16 cellular contexts compared by ENCODE assay signal in genomic region chr3:194857459-194858113, GRCh38.
DNase-seq lines count a peak whose midpoint lies in the region; ATAC-seq and TF ChIP-seq lines count a peak whose summit lies in the region.
"Had no signal": no experiment of that assay in that cellular context is flagged by ENCODE, and none has a peak within 500 bp of the region (broad histone marks: within the 10 kb centered on the region; RNA-seq: fewer than 3 reads in every experiment).

No MANE protein-coding gene starts in this region.

- ATAC-seq in GM18861 (IDR thresholded peaks at IDR 0.05; ENCODE audit: unreplicated experiment): no peak
- no peak for ATAC-seq in GM18498 (IDR thresholded peaks at IDR 0.05; ENCODE audit: unreplicated experiment)
- ATAC-seq: HCT116 had no signal

- H3K27me3 ChIP-seq in AG04450 (ENCODE audit: control insufficient read depth, insufficient read depth, low read length): no peaks in the 10 kb centered on the region

- H3K4me3 Mint-ChIP-seq in activated T-helper 1 cell treated with anti-CD3 and anti-CD28 coated beads, Interleukin-12 subunit alpha, Interleukin-12 subunit beta, Interleukin-2, Interleukin-4 antibody, amounts not matched to agents 30 ng/mL and 10 ng/mL and 1 ng/mL, durations not matched to agents 14 hours and 24 hours and 36 hours: no peak overlapping the region
- H3K4me3 Mint-ChIP-seq: B cell; CD4-positive, alpha-beta memory T cell; IgD-negative memory B cell had no signal

- POLR2A ChIA-PET in AG04450 (lab: Yijun Ruan, JAX): interaction anchor here (1.2 kb wide), 1 partner anchor 15 kb away, joined by 3 read pairs; no protein-coding TSS in a partner anchor

- H3K36me3 Mint-ChIP-seq in activated T-helper 1 cell treated with anti-CD3 and anti-CD28 coated beads, Interleukin-12 subunit alpha, Interleukin-12 subunit beta, Interleukin-2, Interleukin-4 antibody, amounts not matched to agents 30 ng/mL and 10 ng/mL and 1 ng/mL, durations not matched to agents 14 hours and 24 hours and 36 hours (ENCODE audit: low read depth): no peaks in the 10 kb centered on the region
- H3K36me3 Mint-ChIP-seq: CD4-positive, alpha-beta memory T cell; IgD-negative memory B cell had no signal

- CTCF ChIA-PET in AG04450 (lab: Charles Lee): no interaction called here

- intact Hi-C loops in activated T-helper 1 cell treated with anti-CD3 and anti-CD28 coated beads, Interleukin-12 subunit alpha, Interleukin-12 subunit beta, Interleukin-2, Interleukin-4 antibody, amounts not matched to agents 30 ng/mL and 10 ng/mL and 1 ng/mL, durations not matched to agents 14 hours and 24 hours and 36 hours (cut with micrococcal nuclease): no loop called here

- H3K9me3 ChIP-seq in AG04450 (ENCODE audit: control insufficient read depth, insufficient read depth, low read length): peaks cover 2% of the 10 kb centered on the region

- DNase-seq in AG04450 (ENCODE audit: low read depth, low spot score) (peak; percentile 11), H4 (ENCODE audit: low spot score) (peak; percentile 39), choroid plexus epithelial cell (ENCODE audit: low read depth) (peak; percentile 61), iris pigment epithelial cell (ENCODE audit: low read depth) (peak; percentile 54), 8988T (no peak)
- DNase-seq in activated T-helper 1 cell treated with anti-CD3 and anti-CD28 coated beads, Interleukin-12 subunit alpha, Interleukin-12 subunit beta, Interleukin-2, Interleukin-4 antibody, amounts not matched to agents 30 ng/mL and 10 ng/mL and 1 ng/mL, durations not matched to agents 14 hours and 24 hours and 36 hours (ENCODE audit: low spot score): no peak
- DNase-seq: CD4-positive, alpha-beta memory T cell; DMS79 treated with DMSO at 0.1 percent for 48 hours; KG1 had no signal

- H3K27ac Mint-ChIP-seq in activated T-helper 1 cell treated with anti-CD3 and anti-CD28 coated beads, Interleukin-12 subunit alpha, Interleukin-12 subunit beta, Interleukin-2, Interleukin-4 antibody, amounts not matched to agents 30 ng/mL and 10 ng/mL and 1 ng/mL, durations not matched to agents 14 hours and 24 hours and 36 hours: no peak overlapping the region
- H3K27ac Mint-ChIP-seq: B cell; CD4-positive, alpha-beta memory T cell had no signal

- peaks cover 6% of the 10 kb centered on the region for H3K27me3 Mint-ChIP-seq in activated T-helper 1 cell treated with anti-CD3 and anti-CD28 coated beads, Interleukin-12 subunit alpha, Interleukin-12 subunit beta, Interleukin-2, Interleukin-4 antibody, amounts not matched to agents 30 ng/mL and 10 ng/mL and 1 ng/mL, durations not matched to agents 14 hours and 24 hours and 36 hours (ENCODE audit: insufficient read depth)
- H3K27me3 Mint-ChIP-seq: B cell, IgD-negative memory B cell had no signal

- no peak overlapping the region for H3K27ac ChIP-seq in AG04450 (ENCODE audit: low read depth, low read length)
- H3K27ac ChIP-seq: 22Rv1, C4-2B had no signal

- H3K4me3 ChIP-seq in AG04450 (ENCODE audit: low read depth, low read length) (no peak overlapping the region), choroid plexus epithelial cell (ENCODE audit: low read depth, low read length) (no peak overlapping the region)

- H3K9me3 Mint-ChIP-seq in activated T-helper 1 cell treated with anti-CD3 and anti-CD28 coated beads, Interleukin-12 subunit alpha, Interleukin-12 subunit beta, Interleukin-2, Interleukin-4 antibody, amounts not matched to agents 30 ng/mL and 10 ng/mL and 1 ng/mL, durations not matched to agents 14 hours and 24 hours and 36 hours: no peaks in the 10 kb centered on the region

- H3K4me1 Mint-ChIP-seq in activated T-helper 1 cell treated with anti-CD3 and anti-CD28 coated beads, Interleukin-12 subunit alpha, Interleukin-12 subunit beta, Interleukin-2, Interleukin-4 antibody, amounts not matched to agents 30 ng/mL and 10 ng/mL and 1 ng/mL, durations not matched to agents 14 hours and 24 hours and 36 hours (ENCODE audit: low read depth): no peaks in the 10 kb centered on the region
- H3K4me1 Mint-ChIP-seq: CD4-positive, alpha-beta memory T cell had no signal

- TF ChIP-seq CTCF in AG04450 (IDR thresholded peaks at IDR 0.05; ENCODE audit: low read depth, low read length): no peak
- no peak for TF ChIP-seq CTCF in choroid plexus epithelial cell (conservative IDR thresholded peaks at IDR 0.05; ENCODE audit: low read depth, low read length)

Comparison
In these comparisons a context has a peak if more than half of its experiments do, and no peak if none do; other contexts are left out.
1. DNase-seq: peak in AG04450 (single experiment), H4 (single experiment), choroid plexus epithelial cell (single experiment) and iris pigment epithelial cell (single experiment); none in 8988T (single experiment) and activated T-helper 1 cell treated with anti-CD3 and anti-CD28 coated beads, Interleukin-12 subunit alpha, Interleukin-12 subunit beta, Interleukin-2, Interleukin-4 antibody, amounts not matched to agents 30 ng/mL and 10 ng/mL and 1 ng/mL, durations not matched to agents 14 hours and 24 hours and 36 hours (single experiment).